1 cellular context compared by ENCODE assay signal in the genomic region with DNA sequence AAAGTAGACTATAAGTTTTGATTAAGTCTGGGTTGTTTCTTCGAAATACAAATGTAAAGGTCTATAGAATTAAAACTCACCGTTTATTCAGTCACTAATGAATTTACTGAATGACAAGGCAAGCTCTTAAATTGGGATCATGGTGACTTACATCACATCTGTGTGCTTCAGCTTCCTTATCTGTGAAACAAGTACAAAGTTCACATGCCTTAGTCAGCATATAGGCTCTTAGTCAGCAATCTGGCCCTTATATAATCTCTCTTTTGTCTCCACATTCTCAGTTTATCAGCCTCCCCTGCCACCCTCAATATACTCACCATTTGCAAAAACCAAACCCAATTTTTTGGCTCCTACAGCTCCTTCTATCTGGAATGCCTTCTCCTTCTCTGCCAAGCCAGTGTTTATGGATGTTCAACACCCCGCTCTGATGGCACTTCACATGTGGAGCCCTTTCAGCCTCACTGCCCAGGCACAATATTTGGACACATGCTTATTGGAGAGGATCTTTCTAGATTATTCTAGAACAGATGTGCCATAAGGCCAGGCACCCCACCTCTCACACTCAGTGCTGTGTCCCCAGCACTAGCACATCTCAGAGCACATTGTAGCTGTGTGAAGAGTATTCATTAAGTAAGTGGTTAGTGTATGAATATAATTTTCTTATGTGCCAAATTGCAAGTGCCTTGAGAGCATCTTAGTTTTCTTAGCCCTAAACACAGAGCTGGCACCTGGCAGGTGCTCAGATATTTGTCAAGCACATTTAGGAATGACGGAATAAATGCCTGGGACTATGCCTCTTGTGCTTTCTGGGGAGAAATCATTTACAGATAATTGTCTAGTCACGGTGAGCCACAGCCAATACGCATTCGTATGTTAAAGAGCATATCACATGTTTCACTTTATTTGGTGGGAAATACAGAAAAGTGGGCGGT.
TF ChIP-seq lines count a peak whose summit lies in the region.

No MANE protein-coding gene starts in this region.

TF ChIP-seq in HepG2, 621 proteins besides CTCF, POLR2A, EP300 and RAD21 (continued from another document and continues in another):
- TF ChIP-seq, protein P1, sequence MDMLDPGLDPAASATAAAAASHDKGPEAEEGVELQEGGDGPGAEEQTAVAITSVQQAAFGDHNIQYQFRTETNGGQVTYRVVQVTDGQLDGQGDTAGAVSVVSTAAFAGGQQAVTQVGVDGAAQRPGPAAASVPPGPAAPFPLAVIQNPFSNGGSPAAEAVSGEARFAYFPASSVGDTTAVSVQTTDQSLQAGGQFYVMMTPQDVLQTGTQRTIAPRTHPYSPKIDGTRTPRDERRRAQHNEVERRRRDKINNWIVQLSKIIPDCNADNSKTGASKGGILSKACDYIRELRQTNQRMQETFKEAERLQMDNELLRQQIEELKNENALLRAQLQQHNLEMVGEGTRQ (IDR thresholded peaks at IDR 0.05; ENCODE audit: low read depth, low read length): no peak
- TF ChIP-seq, protein P1 (CRISPR knock-in tag; IDR thresholded peaks at IDR 0.05; ENCODE audit: borderline replicate concordance): no peak
- no peak; the same call in 1 of the 2 replicates for TF ChIP-seq NFYC (CRISPR knock-in tag; IDR thresholded peaks at IDR 0.05)
- TF ChIP-seq NBN (conservative IDR thresholded peaks at IDR 0.05): no peak
- no peak for TF ChIP-seq ZNF547 (CRISPR knock-in tag; IDR thresholded peaks at IDR 0.05)
- no peak for TF ChIP-seq ZFP36L1 (CRISPR knock-in tag; IDR thresholded peaks at IDR 0.05)
- no peak for TF ChIP-seq PAF1 (CRISPR knock-in tag; IDR thresholded peaks at IDR 0.05)
- TF ChIP-seq IRF1 (CRISPR knock-in tag; IDR thresholded peaks at IDR 0.05; ENCODE audit: low read depth): no peak
- TF ChIP-seq HOXD1 (CRISPR knock-in tag; IDR thresholded peaks at IDR 0.05): no peak
- TF ChIP-seq ZNF569 (CRISPR knock-in tag; IDR thresholded peaks at IDR 0.05; ENCODE audit: borderline replicate concordance): no peak
- no peak for TF ChIP-seq MTERF4 (CRISPR knock-in tag; IDR thresholded peaks at IDR 0.05)
- no peak for TF ChIP-seq ZBTB10 (CRISPR knock-in tag; IDR thresholded peaks at IDR 0.05; ENCODE audit: borderline replicate concordance)
- TF ChIP-seq SMYD3 (CRISPR knock-in tag; IDR thresholded peaks at IDR 0.05): no peak
- TF ChIP-seq, protein P2, sequence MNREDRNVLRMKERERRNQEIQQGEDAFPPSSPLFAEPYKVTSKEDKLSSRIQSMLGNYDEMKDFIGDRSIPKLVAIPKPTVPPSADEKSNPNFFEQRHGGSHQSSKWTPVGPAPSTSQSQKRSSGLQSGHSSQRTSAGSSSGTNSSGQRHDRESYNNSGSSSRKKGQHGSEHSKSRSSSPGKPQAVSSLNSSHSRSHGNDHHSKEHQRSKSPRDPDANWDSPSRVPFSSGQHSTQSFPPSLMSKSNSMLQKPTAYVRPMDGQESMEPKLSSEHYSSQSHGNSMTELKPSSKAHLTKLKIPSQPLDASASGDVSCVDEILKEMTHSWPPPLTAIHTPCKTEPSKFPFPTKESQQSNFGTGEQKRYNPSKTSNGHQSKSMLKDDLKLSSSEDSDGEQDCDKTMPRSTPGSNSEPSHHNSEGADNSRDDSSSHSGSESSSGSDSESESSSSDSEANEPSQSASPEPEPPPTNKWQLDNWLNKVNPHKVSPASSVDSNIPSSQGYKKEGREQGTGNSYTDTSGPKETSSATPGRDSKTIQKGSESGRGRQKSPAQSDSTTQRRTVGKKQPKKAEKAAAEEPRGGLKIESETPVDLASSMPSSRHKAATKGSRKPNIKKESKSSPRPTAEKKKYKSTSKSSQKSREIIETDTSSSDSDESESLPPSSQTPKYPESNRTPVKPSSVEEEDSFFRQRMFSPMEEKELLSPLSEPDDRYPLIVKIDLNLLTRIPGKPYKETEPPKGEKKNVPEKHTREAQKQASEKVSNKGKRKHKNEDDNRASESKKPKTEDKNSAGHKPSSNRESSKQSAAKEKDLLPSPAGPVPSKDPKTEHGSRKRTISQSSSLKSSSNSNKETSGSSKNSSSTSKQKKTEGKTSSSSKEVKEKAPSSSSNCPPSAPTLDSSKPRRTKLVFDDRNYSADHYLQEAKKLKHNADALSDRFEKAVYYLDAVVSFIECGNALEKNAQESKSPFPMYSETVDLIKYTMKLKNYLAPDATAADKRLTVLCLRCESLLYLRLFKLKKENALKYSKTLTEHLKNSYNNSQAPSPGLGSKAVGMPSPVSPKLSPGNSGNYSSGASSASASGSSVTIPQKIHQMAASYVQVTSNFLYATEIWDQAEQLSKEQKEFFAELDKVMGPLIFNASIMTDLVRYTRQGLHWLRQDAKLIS (CRISPR knock-in tag; IDR thresholded peaks at IDR 0.05): no peak
- TF ChIP-seq, protein P3, sequence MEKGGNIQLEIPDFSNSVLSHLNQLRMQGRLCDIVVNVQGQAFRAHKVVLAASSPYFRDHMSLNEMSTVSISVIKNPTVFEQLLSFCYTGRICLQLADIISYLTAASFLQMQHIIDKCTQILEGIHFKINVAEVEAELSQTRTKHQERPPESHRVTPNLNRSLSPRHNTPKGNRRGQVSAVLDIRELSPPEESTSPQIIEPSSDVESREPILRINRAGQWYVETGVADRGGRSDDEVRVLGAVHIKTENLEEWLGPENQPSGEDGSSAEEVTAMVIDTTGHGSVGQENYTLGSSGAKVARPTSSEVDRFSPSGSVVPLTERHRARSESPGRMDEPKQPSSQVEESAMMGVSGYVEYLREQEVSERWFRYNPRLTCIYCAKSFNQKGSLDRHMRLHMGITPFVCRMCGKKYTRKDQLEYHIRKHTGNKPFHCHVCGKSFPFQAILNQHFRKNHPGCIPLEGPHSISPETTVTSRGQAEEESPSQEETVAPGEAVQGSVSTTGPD (CRISPR knock-in tag; IDR thresholded peaks at IDR 0.05): no peak
- TF ChIP-seq NFRKB (IDR thresholded peaks at IDR 0.05): no peak
- no peak for TF ChIP-seq GABPB1 (CRISPR knock-in tag; IDR thresholded peaks at IDR 0.05)
- TF ChIP-seq STAT6 (CRISPR knock-in tag; IDR thresholded peaks at IDR 0.05; ENCODE audit: borderline replicate concordance): peak; percentile 66; the same call in 1 of the 2 replicates
- TF ChIP-seq ZNF124 (CRISPR knock-in tag; IDR thresholded peaks at IDR 0.05): no peak
- no peak for TF ChIP-seq REL (CRISPR knock-in tag; conservative IDR thresholded peaks at IDR 0.05)
- TF ChIP-seq PAWR (CRISPR knock-in tag; IDR thresholded peaks at IDR 0.05; ENCODE audit: borderline replicate concordance): no peak
- TF ChIP-seq CBX2 (IDR thresholded peaks at IDR 0.05; ENCODE audit: low read depth, low read length): no peak
- TF ChIP-seq CBX2 (CRISPR knock-in tag; IDR thresholded peaks at IDR 0.05; ENCODE audit: low read depth): no peak
- TF ChIP-seq MED13 (CRISPR knock-in tag; IDR thresholded peaks at IDR 0.05): no peak
- TF ChIP-seq SALL1 (CRISPR knock-in tag; IDR thresholded peaks at IDR 0.05): peak; percentile 53; the same call in 1 of the 2 replicates
- TF ChIP-seq ZFP91 (CRISPR knock-in tag; IDR thresholded peaks at IDR 0.05; ENCODE audit: borderline replicate concordance): no peak
- no peak for TF ChIP-seq MLXIP (CRISPR knock-in tag; IDR thresholded peaks at IDR 0.05; ENCODE audit: borderline replicate concordance)
- TF ChIP-seq TBX2 (CRISPR knock-in tag; IDR thresholded peaks at IDR 0.05; ENCODE audit: borderline replicate concordance): peak; percentile 30; the same call in 1 of the 2 replicates
- no peak for TF ChIP-seq GABPA (IDR thresholded peaks at IDR 0.05; ENCODE audit: low read depth, low read length)
- TF ChIP-seq GABPA (CRISPR knock-in tag; IDR thresholded peaks at IDR 0.05; ENCODE audit: low read depth): no peak
- TF ChIP-seq, protein P4, sequence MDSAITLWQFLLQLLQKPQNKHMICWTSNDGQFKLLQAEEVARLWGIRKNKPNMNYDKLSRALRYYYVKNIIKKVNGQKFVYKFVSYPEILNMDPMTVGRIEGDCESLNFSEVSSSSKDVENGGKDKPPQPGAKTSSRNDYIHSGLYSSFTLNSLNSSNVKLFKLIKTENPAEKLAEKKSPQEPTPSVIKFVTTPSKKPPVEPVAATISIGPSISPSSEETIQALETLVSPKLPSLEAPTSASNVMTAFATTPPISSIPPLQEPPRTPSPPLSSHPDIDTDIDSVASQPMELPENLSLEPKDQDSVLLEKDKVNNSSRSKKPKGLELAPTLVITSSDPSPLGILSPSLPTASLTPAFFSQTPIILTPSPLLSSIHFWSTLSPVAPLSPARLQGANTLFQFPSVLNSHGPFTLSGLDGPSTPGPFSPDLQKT (CRISPR knock-in tag; IDR thresholded peaks at IDR 0.05; ENCODE audit: borderline replicate concordance): no peak
